ENCODE assay signal across 4 cellular contexts in genomic region chr16:34095006-34095405, GRCh38.
A peak's percentile ranks its signal among the peaks of the same experiment; 100 is the strongest.
DNase-seq lines count a peak whose midpoint lies in the region; ATAC-seq, FAIRE-seq and TF ChIP-seq lines count a peak whose summit lies in the region.
"Not testable (repeated sequence)": the region's sequence is repeated elsewhere in the genome, so short reads cannot be mapped to it uniquely, and the experiment has no call there.

No MANE protein-coding gene starts in this region.

- POLR2A ChIA-PET in HEK293 (lab: Yijun Ruan, JAX); K562 (lab: Yijun Ruan, JAX); HepG2 (lab: Yijun Ruan, JAX): not testable (repeated sequence)

- not testable (repeated sequence) for H3K9me3 ChIP-seq in HEK293 (ENCODE audit: control insufficient read depth, insufficient read depth, low read depth, low read length); K562 (replicated peaks; ENCODE audit: control insufficient read depth, insufficient read depth, low read depth, low read length)
- H3K9me3 ChIP-seq in iPS-20b (ENCODE audit: insufficient read depth, low read depth, low read length): peaks cover 97% of the 10 kb centered on the region
- peaks cover 100% of the 10 kb centered on the region for H3K9me3 ChIP-seq in HepG2 (ENCODE audit: low read length)

- not testable (repeated sequence) for H3K9me1 ChIP-seq in K562 (ENCODE audit: control insufficient read depth, insufficient read depth, low read length)

- H3K36me3 ChIP-seq in HEK293 (ENCODE audit: control insufficient read depth in 2 of 2, insufficient read depth in 1 of 2, low read length in 2 of 2); K562 (ENCODE audit: control insufficient read depth, insufficient read depth, low read length); iPS-20b (ENCODE audit: insufficient read depth, low read depth, low read length); HepG2 (replicated peaks in 1 of 2; ENCODE audit: control insufficient read depth in 1 of 2, insufficient read depth in 2 of 2, low read length in 2 of 2): not testable (repeated sequence)

- not testable (repeated sequence) for DNase-seq in K562 (ENCODE audit: extremely low read depth in 1 of 4, low spot score in 3 of 4); HepG2 (ENCODE audit: low spot score)

- H3K27me3 ChIP-seq in K562 (ENCODE audit: control insufficient read depth in 2 of 2, insufficient read depth in 2 of 2, low read length in 2 of 2); iPS-20b (ENCODE audit: insufficient read depth, low read length); HepG2 (ENCODE audit: control insufficient read depth in 1 of 2, insufficient read depth in 2 of 2, low read length in 2 of 2): not testable (repeated sequence)

- not testable (repeated sequence) for BruUV-seq in K562 (replicated peaks; lab: Mats Ljungman, UMichigan); HepG2 (replicated peaks; lab: Mats Ljungman, UMichigan)

- H3K27ac ChIP-seq in HEK293 (ENCODE audit: extremely low read depth, low read depth, low read length); K562 (ENCODE audit: extremely low read depth, low read depth, low read length); iPS-20b (ENCODE audit: low read length); HepG2 (ENCODE audit: extremely low read length, insufficient read depth, low read length): not testable (repeated sequence)

- in situ Hi-C loops in K562 (cut with MboI): loop anchor here (25.0 kb wide), 1 partner anchor 492 kb away; no protein-coding TSS in a partner anchor
- in situ Hi-C loops in HepG2 (cut with HindIII; ENCODE audit: extremely low pct_ligation_motif_present, low pct_unique_long_range_greater_than_20kb): not testable (repeated sequence)

- not testable (repeated sequence) for H3K4me2 ChIP-seq in K562 (ENCODE audit: insufficient read depth, low read length); HepG2 (ENCODE audit: low read depth, low read length)

- H3K9ac ChIP-seq in K562 (ENCODE audit: insufficient read depth in 1 of 2, low read depth in 2 of 2, low read length in 2 of 2); iPS-20b (ENCODE audit: low read depth, low read length); HepG2 (ENCODE audit: insufficient read depth, low read depth, low read length): not testable (repeated sequence)

- H3K4me1 ChIP-seq in HEK293 (ENCODE audit: control insufficient read depth, insufficient read depth, low read length); K562 (replicated peaks in 1 of 2; ENCODE audit: control insufficient read depth in 2 of 2, insufficient read depth in 2 of 2, low read length in 2 of 2); iPS-20b (ENCODE audit: insufficient read depth, low read length); HepG2 (ENCODE audit: insufficient read depth, low read length): not testable (repeated sequence)

- not testable (repeated sequence) for H3K4me3 ChIP-seq in HEK293 (ENCODE audit: low read depth, low read length); K562; HepG2 (replicated peaks in 1 of 3; ENCODE audit: insufficient read depth in 1 of 3, low read depth in 2 of 3, low read length in 3 of 3)
- H3K4me3 ChIP-seq in iPS-20b (ENCODE audit: low read length): 0 out of 2 replicates have a peak overlapping the region, but pooled peaks have one; percentile 3

- not testable (repeated sequence) for TF ChIP-seq RAD21 in K562 (CRISPR knock-in tag; conservative IDR thresholded peaks at IDR 0.05 in 1 of 2, IDR thresholded peaks at IDR 0.05 in 1 of 2); HepG2 (CRISPR knock-in tag; IDR thresholded peaks at IDR 0.05)

- CTCF ChIA-PET in HEK293 (lab: Yijun Ruan, JAX); K562 (lab: Yijun Ruan, JAX; ENCODE audit: low intra/inter-chr PET ratio); HepG2 (lab: Yijun Ruan, JAX; ENCODE audit: low intra/inter-chr PET ratio, low total read pairs): not testable (repeated sequence)

- FAIRE-seq in K562 (lab: Jason Lieb, UNC); HepG2 (lab: Jason Lieb, UNC): not testable (repeated sequence)

- not testable (repeated sequence) for H3K79me2 ChIP-seq in K562 (ENCODE audit: control insufficient read depth, insufficient read depth, low read length); HepG2 (ENCODE audit: insufficient read depth, low read length)

- under 1% methylated on average over 14 of the region's 14 CpGs for WGBS in K562 (ENCODE audit: insufficient coverage, low coverage, missing lambda C conversion rate)
- 18% methylated on average over 14 of the region's 14 CpGs for WGBS in HepG2 (ENCODE audit: low lambda C conversion rate)

- not testable (repeated sequence) for ATAC-seq in K562, HepG2

- TF ChIP-seq POLR2A in K562 (conservative IDR thresholded peaks at IDR 0.05); HepG2 (IDR thresholded peaks at IDR 0.05; ENCODE audit: insufficient read depth in 1 of 2, low read depth in 2 of 2, low read length in 2 of 2): not testable (repeated sequence)

- not testable (repeated sequence) for H2AFZ ChIP-seq in K562 (ENCODE audit: low read depth, low read length); HepG2 (ENCODE audit: low read length)

- not testable (repeated sequence) for H4K20me1 ChIP-seq in K562 (replicated peaks; ENCODE audit: control insufficient read depth, insufficient read depth, low read length); HepG2 (ENCODE audit: insufficient read depth, low read length)

- TF ChIP-seq EP300 in K562 (IDR thresholded peaks at IDR 0.05; ENCODE audit: low read length); HepG2 (IDR thresholded peaks at IDR 0.05; ENCODE audit: low read depth in 2 of 2, low read length in 2 of 2); HepG2 (CRISPR knock-in tag; IDR thresholded peaks at IDR 0.05; ENCODE audit: borderline replicate concordance): not testable (repeated sequence)

- TF ChIP-seq CTCF in HEK293 (tag by site-specific recombination; IDR thresholded peaks at IDR 0.05); K562 (IDR thresholded peaks at IDR 0.05 in 2 of 3, conservative IDR thresholded peaks at IDR 0.05 in 1 of 3; ENCODE audit: insufficient read depth in 2 of 3, low read depth in 1 of 3, low read length in 3 of 3); HepG2 (CRISPR knock-in tag; IDR thresholded peaks at IDR 0.05): not testable (repeated sequence)

- intact Hi-C loops in K562 (cut with micrococcal nuclease); HepG2 (cut with micrococcal nuclease; ENCODE audit: unreplicated experiment): not testable (repeated sequence)

TF ChIP-seq in HEK293, 187 proteins besides CTCF, POLR2A, EP300 and RAD21:
- TF ChIP-seq ATF2 (tag by site-specific recombination; IDR thresholded peaks at IDR 0.05; ENCODE audit: low read depth): peak; percentile 86

TF ChIP-seq in K562, 482 proteins besides CTCF, POLR2A, EP300 and RAD21:
- 0 out of 2 replicates have a peak, but pooled peaks have one; percentile 23 for TF ChIP-seq JUNB (CRISPR knock-in tag; conservative IDR thresholded peaks at IDR 0.05)

TF ChIP-seq in HepG2, 621 proteins besides CTCF, POLR2A, EP300 and RAD21:
- peak; percentile 92 for TF ChIP-seq CREB1 (IDR thresholded peaks at IDR 0.05)
- not testable (repeated sequence) for TF ChIP-seq CREB1, ATF7 (CRISPR knock-in tag; IDR thresholded peaks at IDR 0.05)
- peak; percentile 99 for TF ChIP-seq ATF7 (IDR thresholded peaks at IDR 0.05)
